ENCODE assay signal across 8 cellular contexts in the genomic region with DNA sequence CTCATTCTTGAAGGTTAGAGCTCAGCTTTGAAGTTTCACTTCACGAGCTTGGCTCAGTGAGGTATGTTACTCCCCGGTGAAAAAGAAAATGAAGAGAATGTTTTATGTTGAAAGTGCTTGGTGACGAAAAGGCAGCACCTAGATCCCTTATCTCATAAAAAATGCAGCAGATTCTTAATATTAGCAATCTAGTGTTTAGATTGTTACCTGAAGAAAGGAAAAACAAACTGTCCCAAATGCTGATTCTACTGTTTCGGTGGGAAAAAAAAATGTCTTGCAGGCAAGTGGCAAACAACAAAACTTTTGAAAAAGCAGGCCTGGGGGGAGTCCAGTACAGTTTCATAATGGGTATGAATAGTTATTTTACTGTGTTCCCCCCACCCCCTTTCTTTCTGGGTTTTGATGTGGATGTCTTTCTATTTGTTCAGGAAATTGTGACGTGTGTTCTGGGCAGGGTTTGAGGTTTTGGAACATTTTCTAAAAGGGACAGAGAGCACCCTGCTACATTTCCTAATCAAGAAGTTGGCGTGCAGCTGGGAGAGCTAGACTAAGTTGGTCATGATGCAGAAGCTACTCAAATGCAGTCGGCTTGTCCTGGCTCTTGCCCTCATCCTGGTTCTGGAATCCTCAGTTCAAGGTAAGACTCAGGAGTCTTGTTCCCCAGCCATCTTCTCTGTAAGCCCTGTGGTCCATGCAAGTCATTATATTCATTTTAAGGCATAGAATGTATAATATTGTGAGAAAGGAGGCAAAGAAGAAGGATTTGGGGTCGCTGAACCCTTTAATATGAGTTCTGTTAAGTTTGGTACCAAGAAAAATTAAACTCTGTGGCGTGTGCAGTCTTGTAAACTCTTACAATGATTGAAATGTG. TPM values are rescaled to one million over a fixed set of nuclear protein-coding genes. Genes with fewer than 3 reads are reported as not detected.
DNase-seq lines count a peak whose midpoint lies in the region; ATAC-seq and TF ChIP-seq lines count a peak whose summit lies in the region.

A gene with protein sequence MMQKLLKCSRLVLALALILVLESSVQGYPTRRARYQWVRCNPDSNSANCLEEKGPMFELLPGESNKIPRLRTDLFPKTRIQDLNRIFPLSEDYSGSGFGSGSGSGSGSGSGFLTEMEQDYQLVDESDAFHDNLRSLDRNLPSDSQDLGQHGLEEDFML (plus strand): TSS at position 504 of the 871 bp plus-strand sequence. CDS start 55 bp downstream, at position 559.

- H3K9me3 Mint-ChIP-seq in activated naive CD8-positive, alpha-beta T cell treated with anti-CD3 and anti-CD28 coated beads for 36 hours = peaks cover 2% of the 10 kb centered on the region

- H3K4me3 ChIP-seq in left ventricle myocardium inferior = peak within 1 kb of the TSS; percentile 67

- no peaks in the 10 kb centered on the region for H3K27me3 ChIP-seq in left ventricle myocardium inferior (ENCODE audit: low read depth)

- H3K27me3 Mint-ChIP-seq in activated naive CD8-positive, alpha-beta T cell treated with anti-CD3 and anti-CD28 coated beads for 36 hours = no peaks in the 10 kb centered on the region

- ATAC-seq in GM18502 (IDR thresholded peaks at IDR 0.05; ENCODE audit: poor library complexity, unreplicated experiment) (peak; percentile 67), HG02973 (IDR thresholded peaks at IDR 0.05; ENCODE audit: unreplicated experiment) (peak; percentile 46)

- no peaks in the 10 kb centered on the region for H3K36me3 ChIP-seq in left ventricle myocardium inferior

- in situ Hi-C loops in SK-MEL-5 (cut with HindIII; ENCODE audit: low pct_unique_long_range_greater_than_20kb, low sequenced_read_pairs) = no loop called here

- H3K4me1 ChIP-seq in left ventricle myocardium inferior = peaks cover 34% of the 10 kb centered on the region

- no peak for TF ChIP-seq CTCF in left ventricle myocardium inferior (IDR thresholded peaks at IDR 0.05; ENCODE audit: borderline replicate concordance)

- H3K9me3 ChIP-seq in left ventricle myocardium inferior (replicated peaks) = no peaks in the 10 kb centered on the region

- peaks cover 61% of the 10 kb centered on the region for H3K4me1 Mint-ChIP-seq in activated naive CD8-positive, alpha-beta T cell treated with anti-CD3 and anti-CD28 coated beads for 36 hours

- peak within 1 kb of the TSS; percentile 96 for H3K27ac Mint-ChIP-seq in activated naive CD8-positive, alpha-beta T cell treated with anti-CD3 and anti-CD28 coated beads for 36 hours

- H3K36me3 Mint-ChIP-seq in activated naive CD8-positive, alpha-beta T cell treated with anti-CD3 and anti-CD28 coated beads for 36 hours = peaks cover 44% of the 10 kb centered on the region

- DNase-seq in SK-MEL-5 (ENCODE audit: low read depth, low spot score) (peak; percentile 58), left ventricle myocardium inferior (peak; percentile 51), HuH-7.5 (ENCODE audit: low spot score) (no peak), islet precursor cell (no peak)
- peak; percentile 78 for DNase-seq in activated naive CD8-positive, alpha-beta T cell treated with anti-CD3 and anti-CD28 coated beads for 36 hours
- peak; percentile 82 for DNase-seq in stimulated activated CD4-positive, alpha-beta T cell treated with anti-CD3 and anti-CD28 coated beads, Interleukin-15, amount 100 ng/mL, for 24 hours

- peak within 1 kb of the TSS; percentile 94 for H3K4me3 Mint-ChIP-seq in activated naive CD8-positive, alpha-beta T cell treated with anti-CD3 and anti-CD28 coated beads for 36 hours

- peak within 1 kb of the TSS; percentile 90 for H3K27ac ChIP-seq in left ventricle myocardium inferior (replicated peaks)

- intact Hi-C loops in left ventricle myocardium inferior (cut with micrococcal nuclease) = no loop called here

RNA-seq across cellular contexts. Expression of the gene that starts here (rescaled TPM):
- total RNA-seq in SK-MEL-5 (2014; rRNA removed; shearing (Covaris generic)) = 3.9 and 4.8 TPM in 2 replicates
- 3.5 and 4.3 TPM in 2 replicates for polyA plus RNA-seq in SK-MEL-5 (2015; cell fraction: cytosol; rRNA removed)
- 0.57 and 1.4 TPM in 2 replicates for polyA plus RNA-seq in SK-MEL-5 (2015; cell fraction: nucleus; rRNA removed)
- 100 to 1,000 TPM; 264 to 278 TPM for total RNA-seq in activated naive CD8-positive, alpha-beta T cell treated with anti-CD3 and anti-CD28 coated beads for 36 hours
- 37.2 TPM for total RNA-seq in left ventricle myocardium inferior

Comparison
In these comparisons a context has a peak if more than half of its experiments do, and no peak if none do; other contexts are left out.
1. DNase-seq: peak in SK-MEL-5 (single experiment), activated naive CD8-positive, alpha-beta T cell treated with anti-CD3 and anti-CD28 coated beads for 36 hours (single experiment), left ventricle myocardium inferior (single experiment) and stimulated activated CD4-positive, alpha-beta T cell treated with anti-CD3 and anti-CD28 coated beads, Interleukin-15, amount 100 ng/mL, for 24 hours (single experiment); none in HuH-7.5 (single experiment) and islet precursor cell (single experiment).